1 cellular context compared by ENCODE assay signal in genomic region chr20:64063389-64064144, GRCh38.
A peak's percentile ranks its signal among the peaks of the same experiment; 100 is the strongest.
TF ChIP-seq lines count a peak whose summit lies in the region.

No MANE protein-coding gene starts in this region.

TF ChIP-seq in H1, 55 proteins besides CTCF, POLR2A, EP300 and RAD21:
- TF ChIP-seq SIRT6 (IDR thresholded peaks at IDR 0.05; ENCODE audit: low read length) (no peak), YY1 (IDR thresholded peaks at IDR 0.05; ENCODE audit: low read depth, low read length) (0 out of 2 replicates have a peak, but pooled peaks have one; percentile 5), KDM4A (IDR thresholded peaks at IDR 0.05; ENCODE audit: low read depth, low read length, severe bottlenecking) (peak; percentile 4), CHD7 (IDR thresholded peaks at IDR 0.05; ENCODE audit: insufficient replicate concordance, low read length) (no peak)
